19 cellular contexts compared by ENCODE assay signal in genomic region chr4:36677122-36677521, GRCh38.
DNase-seq lines count a peak whose midpoint lies in the region; ATAC-seq, FAIRE-seq and TF ChIP-seq lines count a peak whose summit lies in the region.
"Had no signal": no experiment of that assay in that cellular context is flagged by ENCODE, and none has a peak within 500 bp of the region (broad histone marks: within the 10 kb centered on the region; RNA-seq: fewer than 3 reads in every experiment).

No MANE protein-coding gene starts in this region.

- TF ChIP-seq CTCF in astrocyte (IDR thresholded peaks at IDR 0.05; ENCODE audit: insufficient read depth, low read depth, low read length) (no peak), fibroblast of lung (conservative IDR thresholded peaks at IDR 0.05 in 1 of 2, IDR thresholded peaks at IDR 0.05 in 1 of 2; ENCODE audit: low read depth in 1 of 2, low read length in 2 of 2) (no peak), left lung (IDR thresholded peaks at IDR 0.05) (no peak), PC-3 (conservative IDR thresholded peaks at IDR 0.05; ENCODE audit: low read depth, low read length) (no peak)

- H2AFZ ChIP-seq in astrocyte (ENCODE audit: low read depth, low read length) (no peak overlapping the region), fibroblast of lung (ENCODE audit: low read length) (no peak overlapping the region), PC-3 (ENCODE audit: low read length) (no peak overlapping the region)
- H2AFZ ChIP-seq: GM23338 had no signal

- H3K27me3 Mint-ChIP-seq in astrocyte (ENCODE audit: low read depth, unreplicated experiment) (no peaks in the 10 kb centered on the region), T-cell (peaks cover 0 to 5% of the 10 kb centered on the region in 2 donors)
- H3K27me3 Mint-ChIP-seq: IgD-negative memory B cell had no signal

- H3K9me3 ChIP-seq in astrocyte (ENCODE audit: insufficient read depth, low read depth, low read length) (no peaks in the 10 kb centered on the region), fibroblast of lung (ENCODE audit: control insufficient read depth, insufficient read depth, low read depth, low read length) (no peaks in the 10 kb centered on the region), left lung (no peaks in the 10 kb centered on the region), PC-3 (ENCODE audit: low read length) (no peaks in the 10 kb centered on the region)
- H3K9me3 ChIP-seq: BE2C, HAP-1 had no signal

- H3K4me2 ChIP-seq in astrocyte (ENCODE audit: low read length): no peak overlapping the region
- H3K4me2 ChIP-seq in fibroblast of lung (ENCODE audit: extremely low read depth, insufficient read depth, low read length): no peak overlapping the region
- no peak overlapping the region for H3K4me2 ChIP-seq in PC-3 (ENCODE audit: low read length)
- H3K4me2 ChIP-seq: GM23338 had no signal

- H4K20me1 ChIP-seq in astrocyte (ENCODE audit: insufficient read depth, low read length) (no peaks in the 10 kb centered on the region), fibroblast of lung (ENCODE audit: control insufficient read depth, extremely low read depth, insufficient read depth, low read length) (no peaks in the 10 kb centered on the region), PC-3 (ENCODE audit: low read length) (no peaks in the 10 kb centered on the region)

- FAIRE-seq in astrocyte (lab: Jason Lieb, UNC): no peak
- FAIRE-seq: GM12891 had no signal

- no peaks in the 10 kb centered on the region for H3K27me3 ChIP-seq in astrocyte (ENCODE audit: insufficient read depth, low read length)
- H3K27me3 ChIP-seq in fibroblast of lung (ENCODE audit: control insufficient read depth, insufficient read depth, low read length): no peaks in the 10 kb centered on the region
- H3K27me3 ChIP-seq in left lung: no peaks in the 10 kb centered on the region
- no peaks in the 10 kb centered on the region for H3K27me3 ChIP-seq in PC-3 (ENCODE audit: low read length)
- H3K27me3 ChIP-seq: BE2C had no signal

- H3K4me1 ChIP-seq in astrocyte (ENCODE audit: insufficient read depth, low read length): no peaks in the 10 kb centered on the region
- no peaks in the 10 kb centered on the region for H3K4me1 ChIP-seq in fibroblast of lung (ENCODE audit: control insufficient read depth, extremely low read depth, insufficient read depth, low read length)
- H3K4me1 ChIP-seq in left lung: no peaks in the 10 kb centered on the region
- no peaks in the 10 kb centered on the region for H3K4me1 ChIP-seq in PC-3 (ENCODE audit: insufficient read depth, low read length)
- H3K4me1 ChIP-seq: BE2C had no signal

- H3K36me3 Mint-ChIP-seq in astrocyte (ENCODE audit: low read depth, unreplicated experiment) (no peaks in the 10 kb centered on the region), T-cell (no peaks in the 10 kb centered on the region)

- no peaks in the 10 kb centered on the region for H3K36me3 ChIP-seq in astrocyte (ENCODE audit: insufficient read depth, low read length)
- H3K36me3 ChIP-seq in fibroblast of lung (ENCODE audit: control insufficient read depth, insufficient read depth, low read length): no peaks in the 10 kb centered on the region
- H3K36me3 ChIP-seq in left lung: no peaks in the 10 kb centered on the region
- H3K36me3 ChIP-seq in PC-3 (ENCODE audit: low read depth, low read length): no peaks in the 10 kb centered on the region
- H3K36me3 ChIP-seq: BE2C, HAP-1 had no signal

- no peak overlapping the region for H3K27ac ChIP-seq in astrocyte (ENCODE audit: low read depth, low read length)
- H3K27ac ChIP-seq in fibroblast of lung (ENCODE audit: insufficient read depth, low read length): no peak overlapping the region
- H3K27ac ChIP-seq in left lung: no peak overlapping the region
- H3K27ac ChIP-seq in PC-3 (ENCODE audit: low read length): no peak overlapping the region

- CTCF ChIA-PET in T-cell (lab: Charles Lee): no interaction called here
- CTCF ChIA-PET in PC-3 (lab: Charles Lee): no interaction called here

- H3K27ac Mint-ChIP-seq in astrocyte (ENCODE audit: unreplicated experiment) (peak overlapping the region; percentile 41), T-cell (no peak overlapping the region)
- H3K27ac Mint-ChIP-seq: GM23338, IgD-negative memory B cell had no signal

- ATAC-seq in left lung (peak; percentile 36), T-cell (replicated peaks in 1 of 4) (no peak), PC-3 (no peak), HG03108 (IDR thresholded peaks at IDR 0.05; ENCODE audit: unreplicated experiment) (no peak)
- ATAC-seq: GM23338 had no signal

- no peaks in the 10 kb centered on the region for H3F3A ChIP-seq in PC-3 (ENCODE audit: low read length, unreplicated experiment)

- H3K4me3 ChIP-seq in astrocyte (ENCODE audit: insufficient read depth, low read depth, low read length) (no peak overlapping the region), fibroblast of lung (replicated peaks in 1 of 4; ENCODE audit: control extremely low read depth in 1 of 4, insufficient read depth in 1 of 4, low read depth in 3 of 4, low read length in 4 of 4) (no peak overlapping the region), left lung (no peak overlapping the region), PC-3 (ENCODE audit: low read length) (no peak overlapping the region)
- H3K4me3 ChIP-seq: GM23338, HAP-1 had no signal

- no TSS peak for BruUV-seq in PC-3 (replicated peaks; lab: Mats Ljungman, UMichigan)

- H3K79me2 ChIP-seq in astrocyte (ENCODE audit: insufficient read depth, low read length): no peaks in the 10 kb centered on the region
- no peaks in the 10 kb centered on the region for H3K79me2 ChIP-seq in fibroblast of lung (ENCODE audit: control insufficient read depth, insufficient read depth, low read length)
- H3K79me2 ChIP-seq in PC-3 (ENCODE audit: low read length): no peaks in the 10 kb centered on the region

- H3K9me3 Mint-ChIP-seq in astrocyte (ENCODE audit: unreplicated experiment) (no peaks in the 10 kb centered on the region), T-cell (peaks cover 0 to 11% (median 6%) of the 10 kb centered on the region in 3 donors)
- H3K9me3 Mint-ChIP-seq: GM23338 had no signal

- peaks cover 11% of the 10 kb centered on the region for H3K4me1 Mint-ChIP-seq in astrocyte (ENCODE audit: low read depth, unreplicated experiment)
- H3K4me1 Mint-ChIP-seq in T-cell: no peaks in the 10 kb centered on the region
- H3K4me1 Mint-ChIP-seq: IgD-negative memory B cell had no signal

- intact Hi-C loops in left lung (cut with DNase I) (no loop called here), PC-3 (cut with micrococcal nuclease) (no loop called here)

- POLR2A ChIA-PET in T-cell (lab: Charles Lee): no interaction called here
- POLR2A ChIA-PET in PC-3 (lab: Charles Lee; ENCODE audit: unreplicated experiment): no interaction called here

- no peaks in the 10 kb centered on the region for H3K9me2 ChIP-seq in PC-3 (replicated peaks; ENCODE audit: low read length)

- H3K4me3 Mint-ChIP-seq in astrocyte (ENCODE audit: unreplicated experiment) (no peak overlapping the region), T-cell (no peak overlapping the region)
- H3K4me3 Mint-ChIP-seq: GM23338, IgD-negative memory B cell had no signal

- H3K9ac ChIP-seq in astrocyte (ENCODE audit: low read length) (no peak overlapping the region), fibroblast of lung (ENCODE audit: insufficient read depth, low read length) (no peak overlapping the region), PC-3 (ENCODE audit: low read length) (no peak overlapping the region)

- DNase-seq in A172 (ENCODE audit: low spot score) (peak; percentile 33), astrocyte (ENCODE audit: low read depth) (no peak), fibroblast of lung (ENCODE audit: low read depth in 2 of 2) (peak; percentile 1 to 19), left lung (no peak), T-cell (no peak), PC-3 (no peak)
- DNase-seq in activated CD4-positive, alpha-beta T cell treated with anti-CD3 and anti-CD28 coated beads, Interleukin-2, amount 50 U/mL, for 1 hour: no peak
- DNase-seq: BE2C, DMS79 treated with DMSO at 0.1 percent for 48 hours, MV-4-11, NCI-H1105 treated with DMSO at 0.1 percent for 48 hours, NCI-H2029 treated with DMSO at 0.1 percent for 48 hours, OCI-M1, Right ventricle myocardium superior had no signal

Comparison
In these comparisons a context has a peak if more than half of its experiments do, and no peak if none do; other contexts are left out.
1. DNase-seq: peak in A172 (single experiment) and fibroblast of lung (2 of 2); none in astrocyte (single experiment), left lung (0 of 2), T-cell (0 of 34), PC-3 (single experiment) and activated CD4-positive, alpha-beta T cell treated with anti-CD3 and anti-CD28 coated beads, Interleukin-2, amount 50 U/mL, for 1 hour (single experiment).